Comparison of ENCODE assay signal across 11 cellular contexts in the genomic region with DNA sequence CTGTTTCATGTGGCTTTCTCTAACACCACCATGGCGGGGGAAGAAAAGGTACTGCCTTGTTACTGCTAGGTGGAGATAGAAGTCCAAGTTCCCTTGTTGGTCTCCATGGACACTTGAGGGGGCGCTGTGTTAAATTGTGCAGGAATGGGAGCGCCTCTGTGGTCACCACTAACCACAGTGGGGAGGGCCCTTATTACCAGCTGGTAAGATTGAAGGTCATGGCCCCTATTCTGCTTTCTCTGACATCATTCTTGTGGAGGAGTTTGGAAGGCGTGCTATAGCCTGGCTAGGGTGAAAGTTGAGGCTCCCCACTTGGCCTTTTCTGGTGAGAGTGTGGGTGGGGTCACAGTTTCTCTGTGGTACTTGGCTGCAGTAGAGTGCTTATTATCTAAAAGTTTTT. TPM values are rescaled to one million over a fixed set of nuclear protein-coding genes. Genes with fewer than 3 reads are reported as not detected.
A peak's percentile ranks its signal among the peaks of the same experiment; 100 is the strongest.
DNase-seq lines count a peak whose midpoint lies in the region; ATAC-seq, FAIRE-seq and TF ChIP-seq lines count a peak whose summit lies in the region.
"Had no signal": no experiment of that assay in that cellular context is flagged by ENCODE, and none has a peak within 500 bp of the region (broad histone marks: within the 10 kb centered on the region; RNA-seq: fewer than 3 reads in every experiment).

No MANE protein-coding gene starts in this region.

- H3K4me3 ChIP-seq in AG04450 (ENCODE audit: low read depth, low read length), result no peak overlapping the region
- H3K4me3 ChIP-seq: BLaER1 treated with 17β-estradiol and CSF1 and Interleukin-3, amounts not matched to agents 10 nM and 100 nM; mucosa of descending colon had no signal

- H3K36me3 Mint-ChIP-seq in chondrocyte (ENCODE audit: low read depth) (peaks cover 2% of the 10 kb centered on the region), MCF 10A (ENCODE audit: insufficient read depth, unreplicated experiment) (peaks cover 6% of the 10 kb centered on the region)

- H3K4me3 Mint-ChIP-seq in chondrocyte (ENCODE audit: unreplicated experiment) (no peak overlapping the region), MCF 10A (ENCODE audit: unreplicated experiment) (no peak overlapping the region)

- H3K9me3 Mint-ChIP-seq in chondrocyte (ENCODE audit: low read depth) (peaks cover 5% of the 10 kb centered on the region), MCF 10A (ENCODE audit: unreplicated experiment) (no peaks in the 10 kb centered on the region)

- H3K27ac Mint-ChIP-seq in chondrocyte (ENCODE audit: unreplicated experiment) (no peak overlapping the region), MCF 10A (ENCODE audit: low read depth, unreplicated experiment) (no peak overlapping the region)

- TF ChIP-seq POLR2A in GM12892 (IDR thresholded peaks at IDR 0.05; ENCODE audit: low read depth, low read length), result no peak

- POLR2A ChIA-PET in AG04450 (lab: Yijun Ruan, JAX), result no interaction called here
- POLR2A ChIA-PET in MCF 10A (lab: Yijun Ruan, JAX), result no interaction called here

- no peak overlapping the region for H3K27ac ChIP-seq in AG04450 (ENCODE audit: low read depth, low read length)
- H3K27ac ChIP-seq: BLaER1 treated with 17β-estradiol and CSF1 and Interleukin-3, amounts not matched to agents 10 nM and 100 nM had no signal

- intact Hi-C loops in MCF 10A (cut with micrococcal nuclease), result no loop called here

- no peak for FAIRE-seq in GM12892 (lab: Jason Lieb, UNC)

- CTCF ChIA-PET in AG04450 (lab: Charles Lee), result no interaction called here
- CTCF ChIA-PET in MCF 10A (lab: Yijun Ruan, JAX), result interaction anchor here (0.6 kb wide), 1 partner anchor 16 kb away, joined by 5 read pairs; no protein-coding TSS in a partner anchor

- 0 out of 2 replicates have a peak, but pooled peaks have one; percentile 7 for TF ChIP-seq CTCF in AG04450 (IDR thresholded peaks at IDR 0.05; ENCODE audit: low read depth, low read length)
- TF ChIP-seq CTCF in chondrocyte (IDR thresholded peaks at IDR 0.05), result peak; percentile 8
- TF ChIP-seq CTCF in MCF 10A (IDR thresholded peaks at IDR 0.05; ENCODE audit: unreplicated experiment), result no peak

- BruUV-seq in MCF 10A (replicated peaks; lab: Mats Ljungman, UMichigan), result no TSS peak

- peaks cover 21% of the 10 kb centered on the region for H3K27me3 ChIP-seq in AG04450 (ENCODE audit: control insufficient read depth, insufficient read depth, low read length)
- H3K27me3 ChIP-seq: BLaER1 treated with 17β-estradiol and CSF1 and Interleukin-3, amounts not matched to agents 10 nM and 100 nM had no signal

- H3K27me3 Mint-ChIP-seq in chondrocyte (ENCODE audit: low read depth) (peaks cover 17% of the 10 kb centered on the region), MCF 10A (ENCODE audit: insufficient read depth, unreplicated experiment) (no peaks in the 10 kb centered on the region)

- no peaks in the 10 kb centered on the region for H3K4me1 Mint-ChIP-seq in chondrocyte (ENCODE audit: low read depth)
- peaks cover 7% of the 10 kb centered on the region for H3K4me1 Mint-ChIP-seq in MCF 10A (ENCODE audit: insufficient read depth, unreplicated experiment)

- H3K9me3 ChIP-seq in AG04450 (ENCODE audit: control insufficient read depth, insufficient read depth, low read length), result no peaks in the 10 kb centered on the region; the same call in 1 of the 2 replicates
- H3K9me3 ChIP-seq: mucosa of descending colon had no signal

- ATAC-seq in GM19023 (IDR thresholded peaks at IDR 0.05; ENCODE audit: unreplicated experiment) (peak; percentile 64), HG03378 (IDR thresholded peaks at IDR 0.05; ENCODE audit: unreplicated experiment) (peak; percentile 58)
- ATAC-seq: mucosa of descending colon had no signal

- DNase-seq in AG04450 (ENCODE audit: low read depth, low spot score) (no peak), chondrocyte (ENCODE audit: low spot score) (no peak), GM12892 (ENCODE audit: insufficient read length) (no peak), MCF 10A (ENCODE audit: unreplicated experiment) (no peak), iPS-NIHi11 (ENCODE audit: low spot score) (no peak), NCI-H1694 (lab: John Stamatoyannopoulos, UW) (no peak)
- DNase-seq: mucosa of descending colon, NCI-H510A treated with DMSO at 0.1 percent for 48 hours had no signal

RNA-seq across cellular contexts. Expression of gene MXI1, which starts 14.9 kb away (rescaled TPM):
- 13.7 and 17.3 TPM in 2 replicates for polyA plus RNA-seq in AG04450 (2011; rRNA removed)
- polyA minus RNA-seq in AG04450 (2011; rRNA and poly(A)+ RNA removed), result 12.0 and 13.5 TPM in 2 replicates
- total RNA-seq in chondrocyte (17.0 to 30.2 TPM (median 26.8 TPM) in 3 replicates), MCF 10A (2022) (16.9 and 19.5 TPM in 2 replicates)
- polyA plus RNA-seq in GM12892 (2012; ENCODE audit: missing spikeins), result 16.5 TPM
